In genomic region chrX:102142274-102142673, GRCh38 we compare ENCODE assay signal across 14 cellular contexts. TPM values are rescaled to one million over a fixed set of nuclear protein-coding genes. Genes with fewer than 3 reads are reported as not detected.
"Had no signal": no experiment of that assay in that cellular context is flagged by ENCODE, and none has a peak within 500 bp of the region (broad histone marks: within the 10 kb centered on the region; RNA-seq: fewer than 3 reads in every experiment).

TCEAL6 (minus strand) TSS chrX:102142481.

RNA-seq across cellular contexts. Expression of gene TCEAL6, which starts in this region (rescaled TPM):
- total RNA-seq: chondrocyte; colonic mucosa; esophagus squamous epithelium; kidney epithelial cell; left lung; lower leg skin; lung microvascular endothelial cell; mucosa of gallbladder; naive thymus-derived CD4-positive, alpha-beta T cell; osteocyte; posterior vena cava; pulmonary artery endothelial cell; spleen; urinary bladder had no signal
- polyA plus RNA-seq: naive thymus-derived CD4-positive, alpha-beta T cell; spleen had no signal
